15 cellular contexts compared by ENCODE assay signal in genomic region chr6:52640170-52640569, GRCh38. TPM values are rescaled to one million over a fixed set of nuclear protein-coding genes. Genes with fewer than 3 reads are reported as not detected.
A peak's percentile ranks its signal among the peaks of the same experiment; 100 is the strongest.
DNase-seq lines count a peak whose midpoint lies in the region; ATAC-seq and TF ChIP-seq lines count a peak whose summit lies in the region.
"Had no signal": no experiment of that assay in that cellular context is flagged by ENCODE, and none has a peak within 500 bp of the region (broad histone marks: within the 10 kb centered on the region; RNA-seq: fewer than 3 reads in every experiment).

No MANE protein-coding gene starts in this region.

- H3K27me3 Mint-ChIP-seq in GM23338 (ENCODE audit: insufficient read depth, low read depth, poor library complexity) (peaks cover 4% of the 10 kb centered on the region), neural progenitor cell (ENCODE audit: insufficient read depth, low read depth) (peaks cover 3% of the 10 kb centered on the region)

- 47% methylated on average over 11 of the region's 11 CpGs for WGBS in esophagus muscularis mucosa
- WGBS in prostate gland, result 26% methylated on average over 11 of the region's 11 CpGs

- no peaks in the 10 kb centered on the region for H3F3A ChIP-seq in GM23338 (replicated peaks; ENCODE audit: low read depth)
- H3F3A ChIP-seq in neural progenitor cell (ENCODE audit: low read depth), result peaks cover 6% of the 10 kb centered on the region

- intact Hi-C loops in colonic mucosa (cut with DNase I) (no loop called here), esophagus muscularis mucosa (cut with DNase I) (no loop called here), prostate gland (cut with DNase I) (no loop called here)

- H3K27ac Mint-ChIP-seq in GM23338, result no peak overlapping the region
- H3K27ac Mint-ChIP-seq in neural progenitor cell, result peak overlapping the region; percentile 64
- H3K27ac Mint-ChIP-seq: naive thymus-derived CD8-positive, alpha-beta T cell had no signal

- H3K4me1 Mint-ChIP-seq in GM23338 (peaks cover 3% of the 10 kb centered on the region; the same call in 2 of the 3 replicates), neural progenitor cell (peaks cover 39% of the 10 kb centered on the region)

- TF ChIP-seq POLR2A in esophagus muscularis mucosa (IDR thresholded peaks at IDR 0.05; ENCODE audit: low read depth) (no peak), prostate gland (IDR thresholded peaks at IDR 0.05) (no peak)

- peaks cover 2% of the 10 kb centered on the region; the same call in 1 of the 3 replicates for H3K9me3 Mint-ChIP-seq in GM23338
- no peaks in the 10 kb centered on the region for H3K9me3 Mint-ChIP-seq in neural progenitor cell
- H3K9me3 Mint-ChIP-seq: CD8-positive, alpha-beta memory T cell; naive thymus-derived CD8-positive, alpha-beta T cell had no signal

- H2AFZ ChIP-seq in GM23338 (peak overlapping the region; percentile 98), neural progenitor cell (replicated peaks) (no peak overlapping the region)

- H3K9me2 ChIP-seq in GM23338 (ENCODE audit: insufficient read depth), result no peaks in the 10 kb centered on the region

- TF ChIP-seq CTCF in GM23338 (conservative IDR thresholded peaks at IDR 0.05; ENCODE audit: low read depth in 2 of 2) (no peak), colonic mucosa (IDR thresholded peaks at IDR 0.05) (no peak), neural progenitor cell (IDR thresholded peaks at IDR 0.05) (no peak), esophagus muscularis mucosa (IDR thresholded peaks at IDR 0.05) (no peak), prostate gland (IDR thresholded peaks at IDR 0.05) (no peak)

- H3K79me2 ChIP-seq in GM23338 (replicated peaks; ENCODE audit: insufficient read depth) (no peaks in the 10 kb centered on the region), neural progenitor cell (ENCODE audit: low read depth) (no peaks in the 10 kb centered on the region)

- H3K4me1 ChIP-seq in GM23338 (ENCODE audit: insufficient read depth) (no peaks in the 10 kb centered on the region), colonic mucosa (no peaks in the 10 kb centered on the region), neural progenitor cell (peaks cover 28% of the 10 kb centered on the region), esophagus muscularis mucosa (peaks cover 0 to under 1% (median 0%) of the 10 kb centered on the region in 4 donors), prostate gland (replicated peaks) (no peaks in the 10 kb centered on the region)
- H3K4me1 ChIP-seq: tibial artery had no signal

- H3K36me3 ChIP-seq in GM23338 (ENCODE audit: insufficient read depth) (no peaks in the 10 kb centered on the region), colonic mucosa (no peaks in the 10 kb centered on the region), neural progenitor cell (no peaks in the 10 kb centered on the region), esophagus muscularis mucosa (no peaks in the 10 kb centered on the region), prostate gland (no peaks in the 10 kb centered on the region)
- H3K36me3 ChIP-seq: cardiac muscle cell, spleen, tibial artery had no signal

- no peak overlapping the region for H3K9ac ChIP-seq in colonic mucosa (ENCODE audit: low read depth in 2 of 2, low read length in 2 of 2)
- no peak overlapping the region for H3K9ac ChIP-seq in neural progenitor cell

- no peak for DNase-seq in GM23338 (ENCODE audit: low spot score)
- peak; percentile 99 for DNase-seq in NCI-H69 (lab: John Stamatoyannopoulos, UW)
- peak; percentile 25 for DNase-seq in colonic mucosa
- no peak for DNase-seq in neural progenitor cell (ENCODE audit: low spot score)
- DNase-seq in epidermal melanocyte (ENCODE audit: insufficient read length, low spot score), result no peak
- DNase-seq in esophagus muscularis mucosa (ENCODE audit: extremely low spot score), result no peak
- DNase-seq in iPS-NIHi7 (ENCODE audit: extremely low spot score), result no peak
- DNase-seq in prostate gland (ENCODE audit: low spot score), result no peak
- DNase-seq: activated CD4-positive, alpha-beta T cell treated with anti-CD3 and anti-CD28 coated beads for 48 hours; activated effector memory CD4-positive, alpha-beta T cell treated with anti-CD3 and anti-CD28 coated beads, Interleukin-2, amount 50 U/mL, for 16 hours; CD8-positive, alpha-beta memory T cell; naive thymus-derived CD8-positive, alpha-beta T cell; spleen; tibial artery had no signal

- H3K27ac ChIP-seq in GM23338 (ENCODE audit: low read depth) (no peak overlapping the region), colonic mucosa (no peak overlapping the region), neural progenitor cell (no peak overlapping the region), esophagus muscularis mucosa (replicated peaks in 1 of 4) (no peak overlapping the region), prostate gland (no peak overlapping the region)
- H3K27ac ChIP-seq: cardiac muscle cell, tibial artery had no signal

- H3K4me2 ChIP-seq in GM23338, result no peak overlapping the region
- H3K4me2 ChIP-seq in neural progenitor cell, result no peak overlapping the region

- H3K36me3 Mint-ChIP-seq in GM23338 (ENCODE audit: low read depth), result no peaks in the 10 kb centered on the region
- no peaks in the 10 kb centered on the region for H3K36me3 Mint-ChIP-seq in neural progenitor cell
- H3K36me3 Mint-ChIP-seq: CD8-positive, alpha-beta memory T cell; naive thymus-derived CD8-positive, alpha-beta T cell had no signal

- TF ChIP-seq EP300 in esophagus muscularis mucosa (IDR thresholded peaks at IDR 0.05), result no peak

- H4K20me1 ChIP-seq in GM23338 (replicated peaks; ENCODE audit: insufficient read depth), result no peaks in the 10 kb centered on the region
- no peaks in the 10 kb centered on the region for H4K20me1 ChIP-seq in neural progenitor cell (ENCODE audit: low read depth)

- H3K9me3 ChIP-seq in colonic mucosa (no peaks in the 10 kb centered on the region), neural progenitor cell (ENCODE audit: low read depth) (no peaks in the 10 kb centered on the region), esophagus muscularis mucosa (no peaks in the 10 kb centered on the region), prostate gland (no peaks in the 10 kb centered on the region)
- H3K9me3 ChIP-seq: spleen, tibial artery had no signal

- H3K27me3 ChIP-seq in GM23338 (ENCODE audit: insufficient read depth), result no peaks in the 10 kb centered on the region
- H3K27me3 ChIP-seq in colonic mucosa, result no peaks in the 10 kb centered on the region
- H3K27me3 ChIP-seq in neural progenitor cell, result no peaks in the 10 kb centered on the region
- H3K27me3 ChIP-seq in esophagus muscularis mucosa, result peaks cover 0 to 4% (median 0%) of the 10 kb centered on the region in 4 donors
- H3K27me3 ChIP-seq in prostate gland (replicated peaks; ENCODE audit: insufficient read depth), result no peaks in the 10 kb centered on the region
- H3K27me3 ChIP-seq: cardiac muscle cell, spleen had no signal

- H3K4me3 Mint-ChIP-seq in GM23338 (no peak overlapping the region), neural progenitor cell (no peak overlapping the region)
- H3K4me3 Mint-ChIP-seq: CD8-positive, alpha-beta memory T cell; naive thymus-derived CD8-positive, alpha-beta T cell had no signal

- no peak overlapping the region for H3K4me3 ChIP-seq in GM23338
- H3K4me3 ChIP-seq in colonic mucosa, result no peak overlapping the region
- H3K4me3 ChIP-seq in neural progenitor cell, result no peak overlapping the region
- H3K4me3 ChIP-seq in esophagus muscularis mucosa, result no peak overlapping the region
- no peak overlapping the region for H3K4me3 ChIP-seq in prostate gland
- H3K4me3 ChIP-seq: cardiac muscle cell, spleen, tibial artery had no signal

- peak; percentile 73 for ATAC-seq in GM23338
- ATAC-seq: naive thymus-derived CD8-positive, alpha-beta T cell had no signal

TF ChIP-seq in GM23338, 12 proteins besides CTCF, POLR2A, EP300 and RAD21 (continues in another document):
- TF ChIP-seq CREB1 (CRISPR knock-in tag; IDR thresholded peaks at IDR 0.05; ENCODE audit: low read depth) (no peak), ZNF331 (CRISPR knock-in tag; IDR thresholded peaks at IDR 0.05; ENCODE audit: low read depth) (no peak), JUNB (IDR thresholded peaks at IDR 0.05; ENCODE audit: unreplicated experiment) (no peak), STAT1 (IDR thresholded peaks at IDR 0.05; ENCODE audit: unreplicated experiment) (no peak), NANOG (IDR thresholded peaks at IDR 0.05; ENCODE audit: borderline replicate concordance) (no peak), EZH2phosphoT487 (IDR thresholded peaks at IDR 0.05; ENCODE audit: unreplicated experiment) (no peak), EZH2 (IDR thresholded peaks at IDR 0.05; ENCODE audit: low read depth, unreplicated experiment) (no peak)

RNA-seq across cellular contexts. Expression of gene TMEM14A, which starts 30.7 kb away (rescaled TPM):
- 13.9 and 19.8 TPM in 2 replicates for total RNA-seq in GM23338 (2014; rRNA removed; shearing (Covaris generic))
- polyA plus RNA-seq in GM23338 (2016; fragmentation: Nextera tagmentation; extraction: Ambion mirVana), result 36.0 and 39.3 TPM in 2 replicates
- total RNA-seq in colonic mucosa (10 to 100 TPM; 22.0 to 24.1 TPM), neural progenitor cell (ENCODE audit: low replicate concordance) (23.4 and 33.7 TPM in 2 replicates), esophagus muscularis mucosa (10 to 100 TPM; 19.2 to 31.1 (median 21.9) TPM), prostate gland (10 to 100 TPM; 55.6 to 56.4 TPM)

Comparison
In these comparisons a context has a peak if more than half of its experiments do, and no peak if none do; other contexts are left out.
1. DNase-seq: peak in NCI-H69 (single experiment) and colonic mucosa (single experiment); none in GM23338 (single experiment), neural progenitor cell (single experiment), epidermal melanocyte (single experiment), esophagus muscularis mucosa (single experiment), iPS-NIHi7 (single experiment) and prostate gland (single experiment).